10 cellular contexts compared by ENCODE assay signal in genomic region chr7:56287429-56288138, GRCh38.
DNase-seq lines count a peak whose midpoint lies in the region; ATAC-seq and TF ChIP-seq lines count a peak whose summit lies in the region.
"Had no signal": no experiment of that assay in that cellular context is flagged by ENCODE, and none has a peak within 500 bp of the region (broad histone marks: within the 10 kb centered on the region; RNA-seq: fewer than 3 reads in every experiment).

No MANE protein-coding gene starts in this region.

- WGBS in body of pancreas, 2 donors: 3 to 7% methylated on average over 21 to 57 of the region's 57 CpGs
- WGBS in liver: 8% methylated on average over 57 of the region's 57 CpGs
- 19 to 54% methylated on average over 2 to 57 of the region's 57 CpGs for WGBS in transverse colon (ENCODE audit: low coverage in 1 of 2), 2 donors

- H3K4me1 ChIP-seq in body of pancreas (no peaks in the 10 kb centered on the region), liver (ENCODE audit: control insufficient read depth in 4 of 4, insufficient read depth in 4 of 4, low read length in 3 of 4) (peaks cover 0 to 3% (median 0%) of the 10 kb centered on the region in 4 donors), transverse colon (no peaks in the 10 kb centered on the region)

- no peak for TF ChIP-seq POLR2A in body of pancreas (IDR thresholded peaks at IDR 0.05)
- no peak for TF ChIP-seq POLR2A in transverse colon (IDR thresholded peaks at IDR 0.05)

- TF ChIP-seq CTCF in body of pancreas (IDR thresholded peaks at IDR 0.05) (no peak), liver (IDR thresholded peaks at IDR 0.05; ENCODE audit: low read depth, low read length, missing input control) (no peak), transverse colon (IDR thresholded peaks at IDR 0.05) (no peak)

- H3K4me3 ChIP-seq in body of pancreas: no peak overlapping the region
- H3K4me3 ChIP-seq in liver (ENCODE audit: low read depth in 1 of 3, low read length in 3 of 3): peak overlapping the region in 2 of 3 donors; percentile 31 to 34
- H3K4me3 ChIP-seq in transverse colon: peak overlapping the region in 3 of 4 donors; percentile 22 to 41 (median 32)

- H3K27me3 ChIP-seq in body of pancreas (no peaks in the 10 kb centered on the region), liver (ENCODE audit: control insufficient read depth in 4 of 4, insufficient read depth in 4 of 4, low read length in 3 of 4) (no peaks in the 10 kb centered on the region), transverse colon (no peaks in the 10 kb centered on the region)

- TF ChIP-seq EP300 in transverse colon (IDR thresholded peaks at IDR 0.05; ENCODE audit: low read depth): no peak

- no peak for TF ChIP-seq RAD21 in liver (IDR thresholded peaks at IDR 0.05)

- ATAC-seq in body of pancreas (peak; percentile 73), HG03135 (IDR thresholded peaks at IDR 0.05; ENCODE audit: unreplicated experiment) (no peak), GM18498 (IDR thresholded peaks at IDR 0.05; ENCODE audit: unreplicated experiment) (no peak)

- H3K36me3 ChIP-seq in body of pancreas (replicated peaks in 1 of 2; ENCODE audit: insufficient read depth in 1 of 2, low read depth in 2 of 2) (no peaks in the 10 kb centered on the region), liver (ENCODE audit: control insufficient read depth in 4 of 4, insufficient read depth in 3 of 4, low read depth in 1 of 4, low read length in 3 of 4) (no peaks in the 10 kb centered on the region), transverse colon (no peaks in the 10 kb centered on the region)

- H3K9ac ChIP-seq in liver (ENCODE audit: low read depth in 1 of 2, low read length in 2 of 2): no peak overlapping the region

- intact Hi-C loops in body of pancreas (cut with DNase I) (no loop called here), transverse colon (cut with DNase I; ENCODE audit: low total_unique reads) (no loop called here)

- H3K9me3 ChIP-seq in body of pancreas (no peaks in the 10 kb centered on the region), liver (ENCODE audit: control insufficient read depth in 4 of 4, low read length in 3 of 4) (peaks cover 0 to 3% (median 0%) of the 10 kb centered on the region in 4 donors), transverse colon (no peaks in the 10 kb centered on the region)

- peak overlapping the region in 1 of 4 donors; percentile 33 for H3K27ac ChIP-seq in body of pancreas
- H3K27ac ChIP-seq in liver (ENCODE audit: low read depth in 1 of 2, low read length in 2 of 2): no peak overlapping the region
- peak overlapping the region in 1 of 4 donors; percentile 3 for H3K27ac ChIP-seq in transverse colon

- peak; percentile 2 for DNase-seq in activated CD4-positive, alpha-beta T cell treated with anti-CD3 and anti-CD28 coated beads for 48 hours
- DNase-seq in activated CD4-positive, alpha-beta T cell treated with anti-CD3 and anti-CD28 coated beads for 1 hour: no peak
- DNase-seq in body of pancreas (peak; percentile 13 to 52 (median 28)), transverse colon (no peak), amniotic stem cell (lab: John Stamatoyannopoulos, UW) (no peak)
- DNase-seq: activated CD4-positive, alpha-beta memory T cell treated with anti-CD3 and anti-CD28 coated beads, Interleukin-2, amount 10 ng/mL, durations not matched to agents 7 days and 5 days; MM.1S had no signal

- in situ Hi-C loops in transverse colon (cut with MboI; ENCODE audit: low pct_ligation_motif_present in 1 of 4, low pct_unique_long_range_greater_than_20kb in 1 of 4, low sequenced_read_pairs in 3 of 4): no loop called here

TF ChIP-seq in liver, 16 proteins besides CTCF, POLR2A, EP300 and RAD21:
- TF ChIP-seq GABPA (IDR thresholded peaks at IDR 0.05 in 1 of 2, conservative IDR thresholded peaks at IDR 0.05 in 1 of 2) (no peak), NR2F2 (IDR thresholded peaks at IDR 0.05) (no peak)

Comparison
In these comparisons a context has a peak if more than half of its experiments do, and no peak if none do; other contexts are left out.
1. DNase-seq: peak in activated CD4-positive, alpha-beta T cell treated with anti-CD3 and anti-CD28 coated beads for 48 hours (single experiment) and body of pancreas (4 of 4); none in activated CD4-positive, alpha-beta T cell treated with anti-CD3 and anti-CD28 coated beads for 1 hour (single experiment), transverse colon (single experiment) and amniotic stem cell (single experiment).
2. H3K4me3 ChIP-seq: peak in liver (2 of 3) and transverse colon (3 of 4); none in body of pancreas (0 of 2).